In the genomic region with DNA sequence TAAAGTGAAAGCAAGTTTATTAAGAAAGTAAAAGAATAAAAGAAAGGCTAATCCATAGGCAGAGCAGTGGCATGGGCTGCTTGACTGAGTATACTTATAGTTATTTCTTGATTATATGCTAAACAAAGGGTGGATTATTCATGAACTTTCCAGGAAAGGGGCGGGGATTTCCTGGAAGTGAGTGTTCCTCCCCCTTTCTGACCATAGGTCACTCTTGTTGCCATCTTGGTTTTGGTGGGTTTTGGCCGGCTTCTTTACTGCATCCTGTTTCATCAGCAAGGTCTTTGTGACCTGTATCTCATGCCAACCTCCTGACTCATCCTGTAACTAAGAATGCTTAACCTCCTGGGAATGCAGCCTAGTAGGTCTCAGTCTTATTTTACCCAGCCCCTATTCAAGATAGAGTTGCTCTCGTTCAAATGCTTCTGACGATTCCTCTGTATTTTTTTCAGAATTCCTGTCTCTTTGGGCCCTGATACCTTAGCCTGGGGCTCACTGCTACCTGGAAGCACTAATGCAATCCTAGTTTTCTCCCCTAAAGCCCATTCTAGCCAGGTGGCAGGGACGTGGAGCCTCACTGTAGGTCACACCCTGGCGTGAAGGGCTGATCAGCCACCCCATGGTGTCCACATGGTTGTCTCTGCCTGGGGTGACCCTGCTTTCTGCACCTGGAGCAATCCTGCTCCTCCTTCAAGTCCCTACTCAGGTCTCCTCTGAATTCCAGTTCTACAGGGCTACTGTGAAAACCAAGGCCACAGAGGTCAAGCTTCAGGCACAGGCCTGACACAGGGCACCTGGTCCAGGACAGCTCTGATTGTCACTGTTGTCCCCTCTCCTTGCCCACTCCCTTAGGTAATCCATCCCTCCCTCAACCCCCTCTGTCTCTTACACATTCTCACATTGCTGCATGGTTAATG, we compare ENCODE assay signal across 8 cellular contexts. TPM values are rescaled to one million over a fixed set of nuclear protein-coding genes. Genes with fewer than 3 reads are reported as not detected.
DNase-seq lines count a peak whose midpoint lies in the region; ATAC-seq and TF ChIP-seq lines count a peak whose summit lies in the region.

No MANE protein-coding gene starts in this region.

- no peaks in the 10 kb centered on the region for H3K27me3 ChIP-seq in right atrium auricular region

- H3K4me1 Mint-ChIP-seq in WTC11 (peaks cover 39% of the 10 kb centered on the region), T-helper 17 cell (no peaks in the 10 kb centered on the region)
- H3K4me1 Mint-ChIP-seq in effector memory CD8-positive, alpha-beta T cell (ENCODE audit: low read depth in 2 of 2), result peaks cover 0 to 2% of the 10 kb centered on the region in 2 donors

- H3K4me1 ChIP-seq in right atrium auricular region, result peaks cover 0 to 16% of the 10 kb centered on the region in 2 donors

- POLR2A ChIA-PET in WTC11 (lab: Charles Lee), result no interaction called here

- H3K27ac Mint-ChIP-seq in WTC11 (peak overlapping the region; percentile 25), T-helper 17 cell (no peak overlapping the region)
- H3K27ac Mint-ChIP-seq in effector memory CD8-positive, alpha-beta T cell, result peak overlapping the region in 1 of 2 donors; percentile 8

- peaks cover 28% of the 10 kb centered on the region for H3K27me3 Mint-ChIP-seq in WTC11 (ENCODE audit: low read depth)
- H3K27me3 Mint-ChIP-seq in T-helper 17 cell, result no peaks in the 10 kb centered on the region
- H3K27me3 Mint-ChIP-seq in effector memory CD8-positive, alpha-beta T cell, result peaks cover 5 to 7% of the 10 kb centered on the region in 2 donors

- peak overlapping the region; percentile 42 to 70 for H3K27ac ChIP-seq in right atrium auricular region

- no peaks in the 10 kb centered on the region for H3K36me3 ChIP-seq in right atrium auricular region

- no peak for TF ChIP-seq CTCF in WTC11 (IDR thresholded peaks at IDR 0.05)
- TF ChIP-seq CTCF in right atrium auricular region (IDR thresholded peaks at IDR 0.05), result no peak

- CTCF ChIA-PET in WTC11 (lab: Charles Lee), result no interaction called here

- no peaks in the 10 kb centered on the region for H3K36me3 Mint-ChIP-seq in WTC11
- H3K36me3 Mint-ChIP-seq in T-helper 17 cell (ENCODE audit: low read depth), result no peaks in the 10 kb centered on the region
- H3K36me3 Mint-ChIP-seq in effector memory CD8-positive, alpha-beta T cell (ENCODE audit: insufficient read depth), result no peaks in the 10 kb centered on the region

- H3K4me3 ChIP-seq in right atrium auricular region, result no peak overlapping the region

- H3K9me3 ChIP-seq in right atrium auricular region (no peaks in the 10 kb centered on the region), T-helper 17 cell (ENCODE audit: control insufficient read depth, low read length, poor library complexity, severe bottlenecking) (no peaks in the 10 kb centered on the region)

- DNase-seq in EL (peak; percentile 99), WTC11 (ENCODE audit: low spot score) (peak; percentile 36), right atrium auricular region (ENCODE audit: low spot score) (peak; percentile 72), T-helper 17 cell (no peak)
- peak; percentile 44 for DNase-seq in stimulated activated naive CD8-positive, alpha-beta T cell treated with anti-CD3 and anti-CD28 coated beads, Interleukin-15, Interleukin-2, amounts not matched to agents 100 U/mL and 50 U/mL, for 24 hours
- DNase-seq in effector memory CD8-positive, alpha-beta T cell, result no peak

- ATAC-seq in HG02642 (IDR thresholded peaks at IDR 0.05; ENCODE audit: poor library complexity, unreplicated experiment) (peak; percentile 53), WTC11 (peak; percentile 50), T-helper 17 cell (no peak), HG03139 (IDR thresholded peaks at IDR 0.05; ENCODE audit: unreplicated experiment) (no peak)
- peak; percentile 44 for ATAC-seq in stimulated activated naive CD8-positive, alpha-beta T cell treated with anti-CD3 and anti-CD28 coated beads, Interleukin-15, Interleukin-2, amounts not matched to agents 100 U/mL and 50 U/mL, for 24 hours
- no peak for ATAC-seq in effector memory CD8-positive, alpha-beta T cell (replicated peaks)

- H3K9me3 Mint-ChIP-seq in WTC11, result no peaks in the 10 kb centered on the region
- no peaks in the 10 kb centered on the region for H3K9me3 Mint-ChIP-seq in effector memory CD8-positive, alpha-beta T cell

- H3K4me3 Mint-ChIP-seq in WTC11 (no peak overlapping the region), T-helper 17 cell (no peak overlapping the region)
- H3K4me3 Mint-ChIP-seq in effector memory CD8-positive, alpha-beta T cell, result no peak overlapping the region

TF ChIP-seq in WTC11, 78 proteins besides CTCF, POLR2A, EP300 and RAD21:
- TF ChIP-seq IRF2 (CRISPR knock-in tag; IDR thresholded peaks at IDR 0.05; ENCODE audit: borderline replicate concordance, low read depth) (no peak), GABPB1 (CRISPR knock-in tag; IDR thresholded peaks at IDR 0.05) (peak; percentile 99), MYBL2 (CRISPR knock-in tag; IDR thresholded peaks at IDR 0.05) (no peak)

RNA-seq across cellular contexts. Expression of a gene that starts 6.0 kb away (rescaled TPM):
- 10.3 to 12.0 TPM (median 11.9 TPM) in 3 replicates for total RNA-seq in WTC11 (2021)
- 10 to 100 TPM; 34.2 to 55.7 TPM for total RNA-seq in right atrium auricular region
- 10 to 100 TPM; 14.9 to 16.0 TPM for total RNA-seq in T-helper 17 cell

RNA-seq across cellular contexts. Expression of a gene that starts 27.7 kb away (rescaled TPM):
- total RNA-seq in WTC11 (2021) (37.4 to 45.6 TPM (median 40.2 TPM) in 3 replicates), right atrium auricular region (under 1 TPM; 0.35 to 0.41 TPM), T-helper 17 cell (under 1 TPM; 0.50 to 0.52 TPM)

Comparison
In these comparisons a context has a peak if more than half of its experiments do, and no peak if none do; other contexts are left out.
1. DNase-seq: peak in EL (single experiment), WTC11 (single experiment), right atrium auricular region (single experiment) and stimulated activated naive CD8-positive, alpha-beta T cell treated with anti-CD3 and anti-CD28 coated beads, Interleukin-15, Interleukin-2, amounts not matched to agents 100 U/mL and 50 U/mL, for 24 hours (single experiment); none in T-helper 17 cell (0 of 3) and effector memory CD8-positive, alpha-beta T cell (0 of 3).
2. ATAC-seq: peak in HG02642 (single experiment), WTC11 (single experiment) and stimulated activated naive CD8-positive, alpha-beta T cell treated with anti-CD3 and anti-CD28 coated beads, Interleukin-15, Interleukin-2, amounts not matched to agents 100 U/mL and 50 U/mL, for 24 hours (single experiment); none in T-helper 17 cell (single experiment), HG03139 (single experiment) and effector memory CD8-positive, alpha-beta T cell (single experiment).
3. RNA of a gene that starts 27.7 kb away (total RNA-seq): 37.4 to 45.6 TPM in WTC11; 0.50 to 0.52 TPM in T-helper 17 cell and 0.35 to 0.41 TPM in right atrium auricular region; every median in the first group is over 10 times any median in the second.